ENCODE assay signal across 8 cellular contexts in genomic region chr9:37466037-37466709, GRCh38. TPM values are rescaled to one million over a fixed set of nuclear protein-coding genes. Genes with fewer than 3 reads are reported as not detected.
A peak's percentile ranks its signal among the peaks of the same experiment; 100 is the strongest.
DNase-seq lines count a peak whose midpoint lies in the region; ATAC-seq and TF ChIP-seq lines count a peak whose summit lies in the region.

No MANE protein-coding gene starts in this region.

- peak overlapping the region; percentile 92 for H3K4me2 ChIP-seq in HCT116 (ENCODE audit: low read length)

- H3K27ac Mint-ChIP-seq in activated CD4-positive, alpha-beta memory T cell treated with anti-CD3 and anti-CD28 coated beads for 36 hours: peak overlapping the region; percentile 95

- H3K36me3 ChIP-seq in HCT116 (ENCODE audit: control insufficient read depth in 1 of 2, insufficient read depth in 2 of 2, low read length in 2 of 2) (no peaks in the 10 kb centered on the region; a peak in 1 of 4 replicates), mucosa of descending colon (ENCODE audit: low read depth) (peaks cover 3% of the 10 kb centered on the region), subcutaneous abdominal adipose tissue (ENCODE audit: control insufficient read depth in 5 of 5, insufficient read depth in 5 of 5, low read length in 5 of 5) (no peaks in the 10 kb centered on the region)

- peaks cover 61% of the 10 kb centered on the region for H3K79me2 ChIP-seq in HCT116 (ENCODE audit: insufficient read depth, low read length)

- H3K27me3 Mint-ChIP-seq in activated CD4-positive, alpha-beta memory T cell treated with anti-CD3 and anti-CD28 coated beads for 36 hours: no peaks in the 10 kb centered on the region

- POLR2A ChIA-PET in HCT116 (lab: Charles Lee): interaction anchor here (0.9 to 2.2 kb wide), 4 partner anchors 11 to 1226 kb away, joined by 3 to 16 read pairs (median 4); no protein-coding TSS in a partner anchor
- POLR2A ChIA-PET in activated CD4-positive, alpha-beta memory T cell treated with anti-CD3 and anti-CD28 coated beads for 36 hours (lab: Charles Lee): interaction anchor here (0.6 to 3.2 kb wide), 8 partner anchors 9 to 126 kb away, joined by 3 to 23 read pairs (median 4); partner anchors contain the start of genes FBXO10, POLR1E and TOMM5

- CTCF ChIA-PET in HCT116 (lab: Charles Lee): no interaction called here
- CTCF ChIA-PET in activated CD4-positive, alpha-beta memory T cell treated with anti-CD3 and anti-CD28 coated beads for 36 hours (lab: Charles Lee): interaction anchor here (1.9 kb wide), 2 partner anchors 15 to 55 kb away, joined by 6 read pairs; no protein-coding TSS in a partner anchor

- H3K9ac ChIP-seq in HCT116 (ENCODE audit: low read length): peak overlapping the region; percentile 88
- peak overlapping the region in 4 of 5 donors; percentile 69 to 87 (median 74) for H3K9ac ChIP-seq in subcutaneous abdominal adipose tissue (ENCODE audit: low read length in 5 of 5)

- H3K9me2 ChIP-seq in HCT116 (ENCODE audit: insufficient read depth): no peaks in the 10 kb centered on the region

- BruUV-seq in HCT116 (replicated peaks; lab: Mats Ljungman, UMichigan): TSS peak; percentile 99

- H3K9me3 Mint-ChIP-seq in activated CD4-positive, alpha-beta memory T cell treated with anti-CD3 and anti-CD28 coated beads for 36 hours: no peaks in the 10 kb centered on the region

- H3K27me3 ChIP-seq in HCT116 (ENCODE audit: insufficient read depth, low read length) (no peaks in the 10 kb centered on the region), subcutaneous abdominal adipose tissue (ENCODE audit: control insufficient read depth in 5 of 5, insufficient read depth in 4 of 5, low read length in 5 of 5) (no peaks in the 10 kb centered on the region)

- no peak for TF ChIP-seq POLR2A in HCT116 (IDR thresholded peaks at IDR 0.05; ENCODE audit: borderline replicate concordance, extremely low read depth, insufficient read depth, insufficient read length)

- no peak for TF ChIP-seq RAD21 in HCT116 (IDR thresholded peaks at IDR 0.05; ENCODE audit: low read depth)

- peaks cover 21 to 43% of the 10 kb centered on the region in 2 experiments for H3K4me1 ChIP-seq in HCT116 (ENCODE audit: control insufficient read depth in 1 of 2, insufficient read depth in 2 of 2, low read length in 2 of 2)
- peaks cover 14% of the 10 kb centered on the region for H3K4me1 ChIP-seq in mucosa of descending colon (ENCODE audit: low read depth)
- peaks cover 3 to 31% (median 27%) of the 10 kb centered on the region in 5 donors for H3K4me1 ChIP-seq in subcutaneous abdominal adipose tissue (ENCODE audit: control insufficient read depth in 5 of 5, insufficient read depth in 5 of 5, low read length in 5 of 5)

- DNase-seq in GDM1 (lab: John Stamatoyannopoulos, UW): peak; percentile 22
- peak; percentile 43 for DNase-seq in HCT116 (ENCODE audit: low read depth, low spot score)
- peak; percentile 45 for DNase-seq in NCI-H1105 treated with DMSO at 0.1 percent for 48 hours (lab: John Stamatoyannopoulos, UW)
- peak; percentile 43 for DNase-seq in activated CD4-positive, alpha-beta memory T cell treated with anti-CD3 and anti-CD28 coated beads for 36 hours
- DNase-seq in epithelial cell of proximal tubule (ENCODE audit: low read depth): no peak
- peak; percentile 79 to 86 (median 81) for DNase-seq in mucosa of descending colon
- DNase-seq in effector CD4-positive, alpha-beta T cell: no peak

- RAD21 ChIA-PET in HCT116 (lab: Charles Lee; ENCODE audit: low non-redundant PET in 1 of 2, low total read pairs in 2 of 2, uncharacterized antibody in 2 of 2, unreplicated experiment in 2 of 2): no interaction called here

- peaks cover 11% of the 10 kb centered on the region; the same call in 1 of the 2 replicates for H4K20me1 ChIP-seq in HCT116 (ENCODE audit: insufficient read depth)

- H3K9me3 ChIP-seq in HCT116 (ENCODE audit: control insufficient read depth in 1 of 2, insufficient read depth in 1 of 2, low read depth in 1 of 2, low read length in 2 of 2) (no peaks in the 10 kb centered on the region), mucosa of descending colon (no peaks in the 10 kb centered on the region), subcutaneous abdominal adipose tissue (ENCODE audit: control insufficient read depth in 5 of 5, low read length in 5 of 5) (no peaks in the 10 kb centered on the region)

- TF ChIP-seq CTCF in HCT116 (IDR thresholded peaks at IDR 0.05 in 2 of 3, conservative IDR thresholded peaks at IDR 0.05 in 1 of 3; ENCODE audit: borderline replicate concordance in 1 of 3, insufficient read depth in 1 of 3, low read depth in 2 of 3, low read length in 2 of 3) (no peak), epithelial cell of proximal tubule (conservative IDR thresholded peaks at IDR 0.05; ENCODE audit: low read depth, low read length) (no peak), mucosa of descending colon (IDR thresholded peaks at IDR 0.05) (no peak)

- H3K27ac ChIP-seq in HCT116 (ENCODE audit: low read depth, low read length): peak overlapping the region; percentile 87
- peak overlapping the region; percentile 95 for H3K27ac ChIP-seq in subcutaneous abdominal adipose tissue (ENCODE audit: low read depth, low read length)

- H3K4me3 Mint-ChIP-seq in activated CD4-positive, alpha-beta memory T cell treated with anti-CD3 and anti-CD28 coated beads for 36 hours: peak overlapping the region; percentile 97

- peaks cover 6% of the 10 kb centered on the region for H3K36me3 Mint-ChIP-seq in activated CD4-positive, alpha-beta memory T cell treated with anti-CD3 and anti-CD28 coated beads for 36 hours

- peaks cover 29% of the 10 kb centered on the region for H3K4me1 Mint-ChIP-seq in activated CD4-positive, alpha-beta memory T cell treated with anti-CD3 and anti-CD28 coated beads for 36 hours (ENCODE audit: low read depth)

- ATAC-seq in HCT116 (peak; percentile 8), mucosa of descending colon (peak; percentile 38)

- H3K4me3 ChIP-seq in HCT116 (replicated peaks in 1 of 2; ENCODE audit: low read depth in 1 of 2, low read length in 2 of 2) (peak overlapping the region; percentile 72 to 96), epithelial cell of proximal tubule (ENCODE audit: low read depth, low read length) (peak overlapping the region; percentile 95), mucosa of descending colon (peak overlapping the region; percentile 83), subcutaneous abdominal adipose tissue (ENCODE audit: low read depth in 1 of 5, low read length in 5 of 5) (peak overlapping the region; percentile 69 to 98 (median 87))

- no peak overlapping the region for H2AFZ ChIP-seq in HCT116 (ENCODE audit: low read depth, low read length, poor library complexity, severe bottlenecking)

- intact Hi-C loops in HCT116 (cut with micrococcal nuclease) (no loop called here), mucosa of descending colon (cut with DNase I, micrococcal nuclease) (no loop called here)
- intact Hi-C loops in activated CD4-positive, alpha-beta memory T cell treated with anti-CD3 and anti-CD28 coated beads for 36 hours (cut with micrococcal nuclease): loop anchor here (5.0 kb wide), 1 partner anchor 126 kb away; the partner anchor contains the start of gene TOMM5

TF ChIP-seq in HCT116, 20 proteins besides CTCF, POLR2A, EP300 and RAD21:
- peak; percentile 20 for TF ChIP-seq POLR2AphosphoS5 (IDR thresholded peaks at IDR 0.05; ENCODE audit: low read depth, low read length)
- no peak for TF ChIP-seq CEBPB (IDR thresholded peaks at IDR 0.05; ENCODE audit: low read depth)
- TF ChIP-seq ZFX (IDR thresholded peaks at IDR 0.05): no peak; the same call in 1 of the 2 replicates

RNA-seq across cellular contexts. Expression of gene ZBTB5, which starts 0.9 kb away (rescaled TPM):
- total RNA-seq in HCT116 (2021; ENCODE audit: unreplicated experiment) (22.3 TPM), epithelial cell of proximal tubule (6.3 and 7.5 TPM in 2 replicates), mucosa of descending colon (10 to 100 TPM in 1 of 3 donors, 1 to 10 TPM in 2; 7.8 to 11.9 (median 9.5) TPM)
- polyA plus RNA-seq in HCT116 (2012): 13.1 and 15.3 TPM in 2 replicates
- total RNA-seq in activated CD4-positive, alpha-beta memory T cell treated with anti-CD3 and anti-CD28 coated beads for 36 hours: 1 to 10 TPM; 8.3 to 9.3 TPM

RNA-seq across cellular contexts. Expression of gene POLR1E, which starts 19.6 kb away (rescaled TPM):
- 60.9 TPM for total RNA-seq in HCT116 (2021; ENCODE audit: unreplicated experiment)
- polyA plus RNA-seq in HCT116 (2012): 35.7 and 48.7 TPM in 2 replicates
- 10 to 100 TPM; 56.7 to 58.0 TPM for total RNA-seq in activated CD4-positive, alpha-beta memory T cell treated with anti-CD3 and anti-CD28 coated beads for 36 hours
- 23.2 and 44.1 TPM in 2 replicates for total RNA-seq in epithelial cell of proximal tubule
- 10 to 100 TPM; 10.5 to 21.2 (median 11.2) TPM for total RNA-seq in mucosa of descending colon

RNA-seq across cellular contexts. Expression of gene GRHPR, which starts 43.7 kb away (rescaled TPM):
- total RNA-seq in HCT116 (2021; ENCODE audit: unreplicated experiment) (106 TPM), epithelial cell of proximal tubule (136 and 138 TPM in 2 replicates), mucosa of descending colon (10 to 100 TPM; 63.0 to 81.3 (median 79.5) TPM)
- 136 and 147 TPM in 2 replicates for polyA plus RNA-seq in HCT116 (2012)
- total RNA-seq in activated CD4-positive, alpha-beta memory T cell treated with anti-CD3 and anti-CD28 coated beads for 36 hours: 10 to 100 TPM; 84.1 to 85.0 TPM

Comparison
In these comparisons a context has a peak if more than half of its experiments do, and no peak if none do; other contexts are left out.
1. DNase-seq: peak in GDM1 (single experiment), HCT116 (single experiment), NCI-H1105 treated with DMSO at 0.1 percent for 48 hours (single experiment), activated CD4-positive, alpha-beta memory T cell treated with anti-CD3 and anti-CD28 coated beads for 36 hours (single experiment) and mucosa of descending colon (3 of 3); none in epithelial cell of proximal tubule (single experiment) and effector CD4-positive, alpha-beta T cell (single experiment).
2. Peak in every context shown above with its lines, with median percentiles within 50 percentile points of each other: H3K4me3 ChIP-seq.